18 cellular contexts compared by ENCODE assay signal in genomic region chr11:24637520-24637919, GRCh38.
DNase-seq lines count a peak whose midpoint lies in the region; ATAC-seq and TF ChIP-seq lines count a peak whose summit lies in the region.
"Had no signal": no experiment of that assay in that cellular context is flagged by ENCODE, and none has a peak within 500 bp of the region (broad histone marks: within the 10 kb centered on the region; RNA-seq: fewer than 3 reads in every experiment).

No MANE protein-coding gene starts in this region.

- CTCF ChIA-PET in Caco-2 (lab: Charles Lee): no interaction called here
- CTCF ChIA-PET in PC-9 (lab: Charles Lee): no interaction called here

- H3K36me3 Mint-ChIP-seq in Caco-2 (ENCODE audit: insufficient read depth, unreplicated experiment) (no peaks in the 10 kb centered on the region), GM23338 (ENCODE audit: low read depth) (peaks cover 9% of the 10 kb centered on the region; the same call in 2 of the 3 replicates), nephron progenitor cell (ENCODE audit: low read depth) (no peaks in the 10 kb centered on the region)
- H3K36me3 Mint-ChIP-seq: CD4-positive, CD25-positive, alpha-beta regulatory T cell had no signal

- no peaks in the 10 kb centered on the region for H3K9me3 Mint-ChIP-seq in Caco-2 (ENCODE audit: unreplicated experiment)
- H3K9me3 Mint-ChIP-seq in GM23338: peaks cover 2% of the 10 kb centered on the region; the same call in 2 of the 3 replicates
- H3K9me3 Mint-ChIP-seq in nephron progenitor cell: peaks cover 3% of the 10 kb centered on the region

- H3K27me3 Mint-ChIP-seq in Caco-2 (ENCODE audit: insufficient read depth, unreplicated experiment) (no peaks in the 10 kb centered on the region), GM23338 (ENCODE audit: insufficient read depth, low read depth, poor library complexity) (no peaks in the 10 kb centered on the region), nephron progenitor cell (ENCODE audit: low read depth, poor library complexity) (no peaks in the 10 kb centered on the region)
- H3K27me3 Mint-ChIP-seq: CD4-positive, CD25-positive, alpha-beta regulatory T cell had no signal

- no peaks in the 10 kb centered on the region for H3K27me3 ChIP-seq in Caco-2 (replicated peaks; ENCODE audit: control insufficient read depth, insufficient read depth, low read length)
- H3K27me3 ChIP-seq in GM23338 (ENCODE audit: insufficient read depth): no peaks in the 10 kb centered on the region
- no peaks in the 10 kb centered on the region for H3K27me3 ChIP-seq in PC-9 (ENCODE audit: insufficient read depth, low read depth)
- H3K27me3 ChIP-seq: BE2C had no signal

- POLR2A ChIA-PET in Caco-2 (lab: Charles Lee) (no interaction called here), PC-9 (lab: Charles Lee; ENCODE audit: unreplicated experiment) (no interaction called here)

- H3K27ac Mint-ChIP-seq in Caco-2 (ENCODE audit: unreplicated experiment): no peak overlapping the region
- H3K27ac Mint-ChIP-seq in GM23338: peak overlapping the region; percentile 42; the same call in 1 of the 2 replicates
- H3K27ac Mint-ChIP-seq in nephron progenitor cell: no peak overlapping the region
- H3K27ac Mint-ChIP-seq: CD4-positive, CD25-positive, alpha-beta regulatory T cell had no signal

- H3K4me1 Mint-ChIP-seq in Caco-2 (ENCODE audit: low read depth, unreplicated experiment) (no peaks in the 10 kb centered on the region), GM23338 (peaks cover 25% of the 10 kb centered on the region), nephron progenitor cell (peaks cover 9% of the 10 kb centered on the region)
- H3K4me1 Mint-ChIP-seq: CD4-positive, CD25-positive, alpha-beta regulatory T cell had no signal

- H2AFZ ChIP-seq in GM23338: no peak overlapping the region
- H2AFZ ChIP-seq in PC-9: no peak overlapping the region; the same call in 1 of the 2 replicates

- no peak overlapping the region for H3K27ac ChIP-seq in GM23338 (ENCODE audit: low read depth)
- H3K27ac ChIP-seq in PC-9: 0 out of 2 replicates have a peak overlapping the region, but pooled peaks have one; percentile 23
- H3K27ac ChIP-seq: A549 had no signal

- H3F3A ChIP-seq in GM23338 (replicated peaks; ENCODE audit: low read depth): no peaks in the 10 kb centered on the region
- H3F3A ChIP-seq in PC-9 (ENCODE audit: insufficient read depth, low read depth): 0 out of 2 replicates have a peak, but pooled peaks cover 11% of the 10 kb centered on the region

- intact Hi-C loops in Caco-2 (cut with micrococcal nuclease; ENCODE audit: unreplicated experiment): no loop called here
- intact Hi-C loops in PC-9 (cut with micrococcal nuclease; ENCODE audit: unreplicated experiment): no loop called here

- H3K36me3 ChIP-seq in Caco-2 (ENCODE audit: control insufficient read depth, insufficient read depth, low read length): no peaks in the 10 kb centered on the region
- no peaks in the 10 kb centered on the region for H3K36me3 ChIP-seq in GM23338 (ENCODE audit: insufficient read depth)
- H3K36me3 ChIP-seq in PC-9 (ENCODE audit: low read depth): no peaks in the 10 kb centered on the region
- H3K36me3 ChIP-seq: BE2C had no signal

- H3K4me2 ChIP-seq in GM23338 (peak overlapping the region; percentile 15; the same call in 1 of the 2 replicates), PC-9 (peak overlapping the region; percentile 36; the same call in 1 of the 2 replicates)
- H3K4me2 ChIP-seq: A549 had no signal

- no peaks in the 10 kb centered on the region for H3K9me3 ChIP-seq in Caco-2
- peaks cover 5% of the 10 kb centered on the region; the same call in 1 of the 2 replicates for H3K9me3 ChIP-seq in PC-9 (ENCODE audit: insufficient read depth, low read depth)
- H3K9me3 ChIP-seq: A549, BE2C had no signal

- H4K20me1 ChIP-seq in GM23338 (replicated peaks; ENCODE audit: insufficient read depth): no peaks in the 10 kb centered on the region
- H4K20me1 ChIP-seq in PC-9 (ENCODE audit: insufficient read depth): no peaks in the 10 kb centered on the region; the same call in 1 of the 2 replicates

- H3K4me3 Mint-ChIP-seq in Caco-2 (ENCODE audit: unreplicated experiment) (no peak overlapping the region), GM23338 (no peak overlapping the region), nephron progenitor cell (no peak overlapping the region)
- H3K4me3 Mint-ChIP-seq: CD4-positive, CD25-positive, alpha-beta regulatory T cell had no signal

- DNase-seq in Caco-2 (peak; percentile 5 to 34), GM23338 (ENCODE audit: low spot score) (peak; percentile 12), PC-9 (peak; percentile 24 to 62), islet precursor cell (peak; percentile 76), SIG-M5 (lab: John Stamatoyannopoulos, UW) (no peak), NCI-H2227 treated with DMSO at 0.1 percent for 48 hours (lab: John Stamatoyannopoulos, UW) (no peak), nephron progenitor cell (no peak)
- DNase-seq: BE2C; CD4-positive, CD25-positive, alpha-beta regulatory T cell; DMS 273 treated with DMSO at 0.1 percent for 48 hours; Karpas-422; NCI-H1694; NCI-H2081 treated with DMSO at 0.1 percent for 48 hours; NCI-H524 treated with DMSO at 0.1 percent for 48 hours; NCI-H82 had no signal

- H3K9me2 ChIP-seq in GM23338 (ENCODE audit: insufficient read depth) (no peaks in the 10 kb centered on the region), PC-9 (ENCODE audit: insufficient read depth) (no peaks in the 10 kb centered on the region)

- H3K4me1 ChIP-seq in Caco-2 (no peaks in the 10 kb centered on the region), GM23338 (ENCODE audit: insufficient read depth) (peaks cover 5% of the 10 kb centered on the region; the same call in 1 of the 2 replicates), PC-9 (replicated peaks; ENCODE audit: insufficient read depth) (peaks cover 35% of the 10 kb centered on the region)
- H3K4me1 ChIP-seq: A549, BE2C had no signal

- no TSS peak for BruUV-seq in Caco-2 (replicated peaks; lab: Mats Ljungman, UMichigan)
- no TSS peak for BruUV-seq in PC-9 (replicated peaks; lab: Mats Ljungman, UMichigan)

- no peak for ATAC-seq in GM23338
- ATAC-seq in GM19452 (IDR thresholded peaks at IDR 0.05; ENCODE audit: unreplicated experiment): no peak
- ATAC-seq: A549, Right ventricle myocardium inferior had no signal

- H3K79me2 ChIP-seq in GM23338 (replicated peaks; ENCODE audit: insufficient read depth): no peaks in the 10 kb centered on the region
- H3K79me2 ChIP-seq in PC-9 (ENCODE audit: low read depth): no peaks in the 10 kb centered on the region

- H3K4me3 ChIP-seq in Caco-2 (ENCODE audit: low read depth, low read length): no peak overlapping the region
- H3K4me3 ChIP-seq in GM23338: no peak overlapping the region; the same call in 1 of the 2 replicates
- no peak overlapping the region for H3K4me3 ChIP-seq in PC-9
- H3K4me3 ChIP-seq: A549 had no signal

- TF ChIP-seq CTCF in Caco-2 (IDR thresholded peaks at IDR 0.05; ENCODE audit: insufficient read depth in 1 of 2, low read depth in 1 of 2, low read length in 1 of 2, severe bottlenecking in 1 of 2, unreplicated experiment in 1 of 2) (no peak), GM23338 (conservative IDR thresholded peaks at IDR 0.05; ENCODE audit: low read depth in 2 of 2) (no peak), PC-9 (conservative IDR thresholded peaks at IDR 0.05) (no peak), nephron progenitor cell (IDR thresholded peaks at IDR 0.05) (no peak)

TF ChIP-seq in GM23338, 12 proteins besides CTCF, POLR2A, EP300 and RAD21:
- TF ChIP-seq NANOG (IDR thresholded peaks at IDR 0.05; ENCODE audit: borderline replicate concordance) (no peak), EZH2 (IDR thresholded peaks at IDR 0.05; ENCODE audit: low read depth, unreplicated experiment) (no peak), CREB1 (CRISPR knock-in tag; IDR thresholded peaks at IDR 0.05; ENCODE audit: low read depth) (no peak), STAT1 (IDR thresholded peaks at IDR 0.05; ENCODE audit: unreplicated experiment) (no peak), ETS1 (IDR thresholded peaks at IDR 0.05) (no peak)

Comparison
In these comparisons a context has a peak if more than half of its experiments do, and no peak if none do; other contexts are left out.
1. DNase-seq: peak in Caco-2 (2 of 2), GM23338 (single experiment), PC-9 (2 of 2) and islet precursor cell (single experiment); none in SIG-M5 (single experiment), NCI-H2227 treated with DMSO at 0.1 percent for 48 hours (single experiment) and nephron progenitor cell (single experiment).